Comparison of ENCODE assay signal across 1 cellular context in genomic region chr5:43040287-43041098, GRCh38.
TF ChIP-seq lines count a peak whose summit lies in the region.

Gene ANXA2R (minus strand): TSS chr5:43040319. CDS start chr5:43040046, 273 bp downstream.

TF ChIP-seq in GM12878, 131 proteins besides CTCF, POLR2A, EP300 and RAD21 (continued from another document):
- TF ChIP-seq IRF3 (IDR thresholded peaks at IDR 0.05) (no peak), SIN3A (IDR thresholded peaks at IDR 0.05; ENCODE audit: low read depth, low read length) (peak; percentile 86), POLR2AphosphoS5 (IDR thresholded peaks at IDR 0.05; ENCODE audit: low read length) (no peak), GATAD2B (conservative IDR thresholded peaks at IDR 0.05; ENCODE audit: low read depth) (peak; percentile 18; the same call in 1 of the 2 replicates), MTA3 (IDR thresholded peaks at IDR 0.05; ENCODE audit: borderline replicate concordance, low read length) (no peak; the same call in 1 of the 2 replicates), NFXL1 (IDR thresholded peaks at IDR 0.05; ENCODE audit: borderline replicate concordance) (no peak), BCLAF1 (IDR thresholded peaks at IDR 0.05) (no peak), BACH1 (IDR thresholded peaks at IDR 0.05; ENCODE audit: borderline replicate concordance) (no peak), PAX5 (IDR thresholded peaks at IDR 0.05; ENCODE audit: borderline replicate concordance, low read depth, low read length) (0 out of 2 replicates have a peak, but pooled peaks have one; percentile 34), POU2F2 (IDR thresholded peaks at IDR 0.05; ENCODE audit: borderline replicate concordance, low read depth, low read length) (0 out of 3 replicates have a peak, but pooled peaks have one; percentile 33), CBX3 (IDR thresholded peaks at IDR 0.05; ENCODE audit: borderline replicate concordance, low read depth) (no peak), TBL1XR1 (IDR thresholded peaks at IDR 0.05; ENCODE audit: low read depth, low read length) (no peak), SUZ12 (IDR thresholded peaks at IDR 0.05; ENCODE audit: unreplicated experiment) (no peak), NFIC (IDR thresholded peaks at IDR 0.05; ENCODE audit: low read depth, low read length) (peak; percentile 33; the same call in 1 of the 2 replicates), SP1 (IDR thresholded peaks at IDR 0.05; ENCODE audit: low read depth, low read length) (no peak), YY1 (IDR thresholded peaks at IDR 0.05; ENCODE audit: low read depth, low read length) (peak; percentile 79), ZNF217 (IDR thresholded peaks at IDR 0.05) (no peak), BRCA1 (IDR thresholded peaks at IDR 0.05; ENCODE audit: low read depth, low read length) (no peak), MLLT1 (IDR thresholded peaks at IDR 0.05) (peak; percentile 56; the same call in 1 of the 2 replicates), MEF2A (IDR thresholded peaks at IDR 0.05; ENCODE audit: insufficient read depth, low read depth, low read length) (0 out of 2 replicates have a peak, but pooled peaks have one; percentile 48), ZNF384 (IDR thresholded peaks at IDR 0.05; ENCODE audit: borderline replicate concordance, low read depth, low read length) (no peak), PRDM15 (CRISPR knock-in tag; IDR thresholded peaks at IDR 0.05) (no peak), SUPT20H (IDR thresholded peaks at IDR 0.05; ENCODE audit: borderline replicate concordance, control insufficient read depth, low read depth, low read length) (no peak), BCL3 (IDR thresholded peaks at IDR 0.05; ENCODE audit: borderline replicate concordance, insufficient read depth, low read depth, low read length, poor library complexity, severe bottlenecking) (no peak), SMAD1 (IDR thresholded peaks at IDR 0.05; ENCODE audit: low read depth, partially characterized antibody) (no peak), YBX1 (IDR thresholded peaks at IDR 0.05) (no peak), ZSCAN29 (IDR thresholded peaks at IDR 0.05) (0 out of 2 replicates have a peak, but pooled peaks have one; percentile 56), RCOR1 (conservative IDR thresholded peaks at IDR 0.05; ENCODE audit: low read depth, low read length) (0 out of 2 replicates have a peak, but pooled peaks have one; percentile 71), SREBF1 (IDR thresholded peaks at IDR 0.05; ENCODE audit: low read length) (no peak), STAT3 (IDR thresholded peaks at IDR 0.05; ENCODE audit: low read depth, low read length) (no peak), EED (IDR thresholded peaks at IDR 0.05; ENCODE audit: low read depth) (no peak), SRF (IDR thresholded peaks at IDR 0.05; ENCODE audit: low read depth in 2 of 2, low read length in 2 of 2) (0 out of 4 replicates have a peak, but pooled peaks of 1 of the 2 experiments have one; percentile 26), ATF7 (IDR thresholded peaks at IDR 0.05; ENCODE audit: low read depth) (peak; percentile 74), ETV6 (conservative IDR thresholded peaks at IDR 0.05 in 1 of 2, IDR thresholded peaks at IDR 0.05 in 1 of 2; ENCODE audit: borderline replicate concordance in 1 of 2, low read depth in 1 of 2) (peak; percentile 98 to 100), CREB1 (IDR thresholded peaks at IDR 0.05; ENCODE audit: low read depth) (no peak)
- TF ChIP-seq, protein P1, sequence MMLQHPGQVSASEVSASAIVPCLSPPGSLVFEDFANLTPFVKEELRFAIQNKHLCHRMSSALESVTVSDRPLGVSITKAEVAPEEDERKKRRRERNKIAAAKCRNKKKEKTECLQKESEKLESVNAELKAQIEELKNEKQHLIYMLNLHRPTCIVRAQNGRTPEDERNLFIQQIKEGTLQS (IDR thresholded peaks at IDR 0.05; ENCODE audit: borderline replicate concordance, extremely low read depth, low read depth, low read length): peak; percentile 28; the same call in 1 of the 2 replicates
- TF ChIP-seq, protein P2, sequence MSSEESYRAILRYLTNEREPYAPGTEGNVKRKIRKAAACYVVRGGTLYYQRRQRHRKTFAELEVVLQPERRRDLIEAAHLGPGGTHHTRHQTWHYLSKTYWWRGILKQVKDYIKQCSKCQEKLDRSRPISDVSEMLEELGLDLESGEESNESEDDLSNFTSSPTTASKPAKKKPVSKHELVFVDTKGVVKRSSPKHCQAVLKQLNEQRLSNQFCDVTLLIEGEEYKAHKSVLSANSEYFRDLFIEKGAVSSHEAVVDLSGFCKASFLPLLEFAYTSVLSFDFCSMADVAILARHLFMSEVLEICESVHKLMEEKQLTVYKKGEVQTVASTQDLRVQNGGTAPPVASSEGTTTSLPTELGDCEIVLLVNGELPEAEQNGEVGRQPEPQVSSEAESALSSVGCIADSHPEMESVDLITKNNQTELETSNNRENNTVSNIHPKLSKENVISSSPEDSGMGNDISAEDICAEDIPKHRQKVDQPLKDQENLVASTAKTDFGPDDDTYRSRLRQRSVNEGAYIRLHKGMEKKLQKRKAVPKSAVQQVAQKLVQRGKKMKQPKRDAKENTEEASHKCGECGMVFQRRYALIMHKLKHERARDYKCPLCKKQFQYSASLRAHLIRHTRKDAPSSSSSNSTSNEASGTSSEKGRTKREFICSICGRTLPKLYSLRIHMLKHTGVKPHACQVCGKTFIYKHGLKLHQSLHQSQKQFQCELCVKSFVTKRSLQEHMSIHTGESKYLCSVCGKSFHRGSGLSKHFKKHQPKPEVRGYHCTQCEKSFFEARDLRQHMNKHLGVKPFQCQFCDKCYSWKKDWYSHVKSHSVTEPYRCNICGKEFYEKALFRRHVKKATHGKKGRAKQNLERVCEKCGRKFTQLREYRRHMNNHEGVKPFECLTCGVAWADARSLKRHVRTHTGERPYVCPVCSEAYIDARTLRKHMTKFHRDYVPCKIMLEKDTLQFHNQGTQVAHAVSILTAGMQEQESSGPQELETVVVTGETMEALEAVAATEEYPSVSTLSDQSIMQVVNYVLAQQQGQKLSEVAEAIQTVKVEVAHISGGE (CRISPR knock-in tag; IDR thresholded peaks at IDR 0.05): no peak
